12 cellular contexts compared by ENCODE assay signal in the genomic region with DNA sequence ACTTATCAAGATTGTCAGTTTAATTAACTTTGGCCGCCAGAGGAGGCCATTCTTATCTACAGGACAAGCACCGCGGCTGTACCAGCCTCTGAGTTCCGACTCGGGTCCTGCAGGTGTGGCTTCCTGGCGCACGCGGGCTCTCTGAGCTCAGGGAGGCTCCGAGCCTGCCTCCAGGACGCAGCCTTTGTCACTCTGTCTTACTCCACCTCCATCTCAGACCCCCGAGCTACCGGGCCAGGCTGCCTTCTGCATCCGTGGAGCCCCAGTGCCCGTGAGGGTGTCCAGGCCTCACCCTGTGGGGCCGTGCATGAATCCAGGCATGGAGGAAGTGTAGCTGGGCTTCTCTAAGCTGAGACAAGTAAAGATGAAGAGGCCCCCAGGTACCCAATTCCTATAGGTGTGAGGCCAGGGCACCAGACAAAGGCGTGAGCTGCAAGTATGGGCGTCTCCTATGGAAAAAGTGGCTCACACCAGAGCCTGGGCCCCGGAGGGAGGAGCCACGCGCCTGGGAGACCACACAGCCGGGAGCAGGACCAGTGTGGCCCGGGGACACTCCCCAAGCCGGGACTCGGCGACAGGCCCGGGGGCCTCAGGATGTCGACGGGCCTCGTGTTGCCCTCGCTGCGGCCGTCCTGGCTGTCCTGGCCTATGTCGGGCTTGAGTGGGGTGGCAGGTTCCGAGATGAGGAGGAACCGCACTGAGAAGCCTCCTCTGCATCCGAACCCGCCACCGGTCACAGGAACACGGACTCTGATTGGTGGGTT. TPM values are rescaled to one million over a fixed set of nuclear protein-coding genes. Genes with fewer than 3 reads are reported as not detected.
DNase-seq lines count a peak whose midpoint lies in the region; ATAC-seq and TF ChIP-seq lines count a peak whose summit lies in the region.
"Had no signal": no experiment of that assay in that cellular context is flagged by ENCODE, and none has a peak within 500 bp of the region (broad histone marks: within the 10 kb centered on the region; RNA-seq: fewer than 3 reads in every experiment).

No MANE protein-coding gene starts in this region.

- no peak overlapping the region for H3K27ac ChIP-seq in HEK293 (ENCODE audit: extremely low read depth, low read depth, low read length)
- H3K27ac ChIP-seq in neural progenitor cell = no peak overlapping the region
- H3K27ac ChIP-seq: body of pancreas had no signal

- no peak overlapping the region for H3K9ac ChIP-seq in neural progenitor cell

- H3K9me3 Mint-ChIP-seq in activated T-helper 2 cell treated with anti-CD3 and anti-CD28 coated beads, Interferon-gamma antibody, Interleukin-2, Interleukin-4, amounts not matched to agents 10 μg/mL and 5 μg/mL and 100 μg/mL, durations not matched to agents 14 hours and 24 hours and 36 hours = no peaks in the 10 kb centered on the region
- no peaks in the 10 kb centered on the region for H3K9me3 Mint-ChIP-seq in neural progenitor cell

- no peak for TF ChIP-seq POLR2A in erythroblast (IDR thresholded peaks at IDR 0.05; ENCODE audit: low read length)

- H3K9me3 ChIP-seq in HEK293 (ENCODE audit: control insufficient read depth, insufficient read depth, low read depth, low read length) (no peaks in the 10 kb centered on the region), neural progenitor cell (ENCODE audit: low read depth) (no peaks in the 10 kb centered on the region)
- H3K9me3 ChIP-seq: body of pancreas had no signal

- ATAC-seq in GM18517 (IDR thresholded peaks at IDR 0.05; ENCODE audit: unreplicated experiment) = no peak
- ATAC-seq: body of pancreas; left ventricle myocardium superior; stimulated activated naive B cell treated with anti-CD40 and anti-IgM and Interleukin-4, amounts not matched to agents 10 μg/mL and 1 μg/mL and 100 μg/mL, for 72 hours had no signal

- peaks cover 18% of the 10 kb centered on the region for H3K27me3 Mint-ChIP-seq in activated T-helper 2 cell treated with anti-CD3 and anti-CD28 coated beads, Interferon-gamma antibody, Interleukin-2, Interleukin-4, amounts not matched to agents 10 μg/mL and 5 μg/mL and 100 μg/mL, durations not matched to agents 14 hours and 24 hours and 36 hours (ENCODE audit: low read depth)
- H3K27me3 Mint-ChIP-seq in neural progenitor cell (ENCODE audit: insufficient read depth, low read depth) = peaks cover 52% of the 10 kb centered on the region

- H4K20me1 ChIP-seq in neural progenitor cell (ENCODE audit: low read depth) = peaks cover 3% of the 10 kb centered on the region

- no peaks in the 10 kb centered on the region for H3K36me3 ChIP-seq in HEK293 (ENCODE audit: control insufficient read depth in 2 of 2, insufficient read depth in 1 of 2, low read length in 2 of 2)
- H3K36me3 ChIP-seq in neural progenitor cell = no peaks in the 10 kb centered on the region

- peaks cover 27% of the 10 kb centered on the region for H3K4me1 Mint-ChIP-seq in activated T-helper 2 cell treated with anti-CD3 and anti-CD28 coated beads, Interferon-gamma antibody, Interleukin-2, Interleukin-4, amounts not matched to agents 10 μg/mL and 5 μg/mL and 100 μg/mL, durations not matched to agents 14 hours and 24 hours and 36 hours (ENCODE audit: low read depth)
- peaks cover 11% of the 10 kb centered on the region for H3K4me1 Mint-ChIP-seq in neural progenitor cell

- POLR2A ChIA-PET in HEK293 (lab: Yijun Ruan, JAX) = no interaction called here

- H3F3A ChIP-seq in neural progenitor cell (ENCODE audit: low read depth) = peaks cover 19% of the 10 kb centered on the region

- intact Hi-C loops in activated T-helper 2 cell treated with anti-CD3 and anti-CD28 coated beads, Interferon-gamma antibody, Interleukin-2, Interleukin-4, amounts not matched to agents 10 μg/mL and 5 μg/mL and 100 μg/mL, durations not matched to agents 14 hours and 24 hours and 36 hours (cut with micrococcal nuclease) = loop anchor here (10.0 kb wide), 1 partner anchor 308 kb away; a partner anchor contains a TSS

- peaks cover 6% of the 10 kb centered on the region for H3K36me3 Mint-ChIP-seq in activated T-helper 2 cell treated with anti-CD3 and anti-CD28 coated beads, Interferon-gamma antibody, Interleukin-2, Interleukin-4, amounts not matched to agents 10 μg/mL and 5 μg/mL and 100 μg/mL, durations not matched to agents 14 hours and 24 hours and 36 hours (ENCODE audit: low read depth)
- H3K36me3 Mint-ChIP-seq in neural progenitor cell = peaks cover 2% of the 10 kb centered on the region

- CTCF ChIA-PET in HEK293 (lab: Yijun Ruan, JAX) = interaction anchor here (0.6 kb wide), 1 partner anchor 168 kb away, joined by 3 read pairs; no protein-coding TSS in a partner anchor

- no peak overlapping the region for H3K4me2 ChIP-seq in neural progenitor cell

- peak overlapping the region; percentile 60 for H3K4me3 Mint-ChIP-seq in activated T-helper 2 cell treated with anti-CD3 and anti-CD28 coated beads, Interferon-gamma antibody, Interleukin-2, Interleukin-4, amounts not matched to agents 10 μg/mL and 5 μg/mL and 100 μg/mL, durations not matched to agents 14 hours and 24 hours and 36 hours (ENCODE audit: low read depth)
- H3K4me3 Mint-ChIP-seq in neural progenitor cell = peak overlapping the region; percentile 50
- H3K4me3 Mint-ChIP-seq: stimulated activated naive B cell treated with anti-CD40 and anti-IgM and Interleukin-4, amounts not matched to agents 10 μg/mL and 1 μg/mL and 100 μg/mL, for 72 hours had no signal

- peak overlapping the region; percentile 68 for H3K27ac Mint-ChIP-seq in activated T-helper 2 cell treated with anti-CD3 and anti-CD28 coated beads, Interferon-gamma antibody, Interleukin-2, Interleukin-4, amounts not matched to agents 10 μg/mL and 5 μg/mL and 100 μg/mL, durations not matched to agents 14 hours and 24 hours and 36 hours
- H3K27ac Mint-ChIP-seq in neural progenitor cell = no peak overlapping the region
- H3K27ac Mint-ChIP-seq: stimulated activated naive B cell treated with anti-CD40 and anti-IgM and Interleukin-4, amounts not matched to agents 10 μg/mL and 1 μg/mL and 100 μg/mL, for 72 hours had no signal

- H3K4me1 ChIP-seq in HEK293 (ENCODE audit: control insufficient read depth, insufficient read depth, low read length) = peaks cover 10% of the 10 kb centered on the region
- H3K4me1 ChIP-seq in neural progenitor cell = peaks cover 10% of the 10 kb centered on the region

- no peak overlapping the region for H2AFZ ChIP-seq in neural progenitor cell (replicated peaks)

- TF ChIP-seq CTCF in HEK293 (tag by site-specific recombination; IDR thresholded peaks at IDR 0.05) = no peak
- no peak for TF ChIP-seq CTCF in neural progenitor cell (IDR thresholded peaks at IDR 0.05)

- DNase-seq in activated effector memory CD4-positive, alpha-beta T cell treated with Interleukin-2 at 50 U/mL for 16 hours = peak; percentile 14
- no peak for DNase-seq in activated effector memory CD4-positive, alpha-beta T cell treated with anti-CD3 and anti-CD28 coated beads, Interleukin-2, amount 50 U/mL, for 16 hours
- no peak for DNase-seq in activated T-helper 2 cell treated with anti-CD3 and anti-CD28 coated beads, Interferon-gamma antibody, Interleukin-2, Interleukin-4, amounts not matched to agents 10 μg/mL and 5 μg/mL and 100 μg/mL, durations not matched to agents 14 hours and 24 hours and 36 hours (ENCODE audit: low spot score)
- DNase-seq in neural progenitor cell (ENCODE audit: low spot score) = no peak
- DNase-seq in erythroblast (lab: John Stamatoyannopoulos, UW) = no peak
- DNase-seq in pons (ENCODE audit: low spot score) = no peak
- DNase-seq: body of pancreas; left ventricle myocardium superior; NK-92 treated with Interleukin-12 subunit alpha and Interleukin-12 subunit beta, amount 100 ng/mL, for 24 hours; stimulated activated naive B cell treated with anti-CD40 and anti-IgM and Interleukin-4, amounts not matched to agents 10 μg/mL and 1 μg/mL and 100 μg/mL, for 72 hours had no signal

- peaks cover 100% of the 10 kb centered on the region for H3K27me3 ChIP-seq in neural progenitor cell
- H3K27me3 ChIP-seq: body of pancreas had no signal

- H3K79me2 ChIP-seq in neural progenitor cell (ENCODE audit: low read depth) = no peaks in the 10 kb centered on the region

- H3K4me3 ChIP-seq in HEK293 (ENCODE audit: low read depth, low read length) = no peak overlapping the region
- no peak overlapping the region for H3K4me3 ChIP-seq in neural progenitor cell
- H3K4me3 ChIP-seq: body of pancreas had no signal

TF ChIP-seq in HEK293, 187 proteins besides CTCF, POLR2A, EP300 and RAD21:
- TF ChIP-seq KLF9 (tag by site-specific recombination; IDR thresholded peaks at IDR 0.05; ENCODE audit: low read depth) (no peak), KLF1 (tag by site-specific recombination; IDR thresholded peaks at IDR 0.05) (peak; percentile 55), GLIS2 (tag by site-specific recombination; IDR thresholded peaks at IDR 0.05) (no peak), KLF10 (tag by site-specific recombination; IDR thresholded peaks at IDR 0.05) (no peak)
- TF ChIP-seq, protein P1, sequence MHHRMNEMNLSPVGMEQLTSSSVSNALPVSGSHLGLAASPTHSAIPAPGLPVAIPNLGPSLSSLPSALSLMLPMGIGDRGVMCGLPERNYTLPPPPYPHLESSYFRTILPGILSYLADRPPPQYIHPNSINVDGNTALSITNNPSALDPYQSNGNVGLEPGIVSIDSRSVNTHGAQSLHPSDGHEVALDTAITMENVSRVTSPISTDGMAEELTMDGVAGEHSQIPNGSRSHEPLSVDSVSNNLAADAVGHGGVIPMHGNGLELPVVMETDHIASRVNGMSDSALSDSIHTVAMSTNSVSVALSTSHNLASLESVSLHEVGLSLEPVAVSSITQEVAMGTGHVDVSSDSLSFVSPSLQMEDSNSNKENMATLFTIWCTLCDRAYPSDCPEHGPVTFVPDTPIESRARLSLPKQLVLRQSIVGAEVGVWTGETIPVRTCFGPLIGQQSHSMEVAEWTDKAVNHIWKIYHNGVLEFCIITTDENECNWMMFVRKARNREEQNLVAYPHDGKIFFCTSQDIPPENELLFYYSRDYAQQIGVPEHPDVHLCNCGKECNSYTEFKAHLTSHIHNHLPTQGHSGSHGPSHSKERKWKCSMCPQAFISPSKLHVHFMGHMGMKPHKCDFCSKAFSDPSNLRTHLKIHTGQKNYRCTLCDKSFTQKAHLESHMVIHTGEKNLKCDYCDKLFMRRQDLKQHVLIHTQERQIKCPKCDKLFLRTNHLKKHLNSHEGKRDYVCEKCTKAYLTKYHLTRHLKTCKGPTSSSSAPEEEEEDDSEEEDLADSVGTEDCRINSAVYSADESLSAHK (tag by site-specific recombination; IDR thresholded peaks at IDR 0.05) = no peak

RNA-seq across cellular contexts. Expression of a gene that starts 42.8 kb away (rescaled TPM):
- 39.3 and 39.8 TPM in 2 replicates for total RNA-seq in activated T-helper 2 cell treated with anti-CD3 and anti-CD28 coated beads, Interferon-gamma antibody, Interleukin-2, Interleukin-4, amounts not matched to agents 10 μg/mL and 5 μg/mL and 100 μg/mL, durations not matched to agents 14 hours and 24 hours and 36 hours
- total RNA-seq in neural progenitor cell (ENCODE audit: low replicate concordance) = 3.5 and 12.1 TPM in 2 replicates

RNA-seq across cellular contexts. Expression of a gene that starts 42.9 kb away (rescaled TPM):
- total RNA-seq in activated T-helper 2 cell treated with anti-CD3 and anti-CD28 coated beads, Interferon-gamma antibody, Interleukin-2, Interleukin-4, amounts not matched to agents 10 μg/mL and 5 μg/mL and 100 μg/mL, durations not matched to agents 14 hours and 24 hours and 36 hours = 36.7 and 37.6 TPM in 2 replicates
- total RNA-seq in neural progenitor cell (ENCODE audit: low replicate concordance) = 8.5 and 15.5 TPM in 2 replicates
